ENCODE assay signal across 11 cellular contexts in genomic region chr6:93745306-93745705, GRCh38.
"Had no signal": no experiment of that assay in that cellular context is flagged by ENCODE, and none has a peak within 500 bp of the region (broad histone marks: within the 10 kb centered on the region; RNA-seq: fewer than 3 reads in every experiment).

No MANE protein-coding gene starts in this region.

- H3K4me3 ChIP-seq: GM23248, GM23338, HAP-1 had no signal

- H3K9me3 ChIP-seq: HAP-1 had no signal

- H3K36me3 ChIP-seq: HAP-1 had no signal

- H3K27ac ChIP-seq: GM23248 had no signal

- FAIRE-seq: H1, H54 had no signal

- DNase-seq: GM23248, GOT3, H7, H9, HCEC 1CT, HFFc6 had no signal

- ATAC-seq: GM23338, HCT116 had no signal

- H3K4me1 ChIP-seq: HAP-1 had no signal

- H2AFZ ChIP-seq: GM23248, GM23338 had no signal

- H3K9ac ChIP-seq: GM23248 had no signal

- H3K9me3 Mint-ChIP-seq: GM23338, H9 had no signal

- H3K27ac Mint-ChIP-seq: GM23338, H9, HFFc6 had no signal

- H3K4me2 ChIP-seq: GM23338 had no signal
